23 cellular contexts compared by ENCODE assay signal in the genomic region with DNA sequence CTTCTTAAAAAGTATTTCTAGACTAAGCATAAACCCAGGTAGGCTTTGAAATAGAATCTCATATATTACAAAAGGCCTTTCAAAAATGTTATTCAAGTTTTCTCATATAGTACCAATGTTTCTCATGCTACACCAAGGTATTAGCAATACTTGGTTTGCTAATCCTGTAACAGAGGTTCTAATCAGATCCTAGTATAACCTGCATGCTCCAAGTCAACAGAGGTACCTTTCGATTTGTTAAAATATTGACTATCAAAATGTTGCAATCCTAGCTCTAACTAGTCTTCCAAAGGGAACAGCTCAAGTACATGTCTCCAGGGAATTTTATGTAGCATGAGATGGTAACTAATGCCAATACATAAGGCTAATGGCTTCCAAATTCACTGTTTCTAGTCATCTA.
"Had no signal": no experiment of that assay in that cellular context is flagged by ENCODE, and none has a peak within 500 bp of the region (broad histone marks: within the 10 kb centered on the region; RNA-seq: fewer than 3 reads in every experiment).

No MANE protein-coding gene starts in this region.

- H3K4me1 ChIP-seq: SJCRH30 had no signal

- H3K4me3 ChIP-seq: SJCRH30 had no signal

- H3K27me3 ChIP-seq: SJCRH30 had no signal

- DNase-seq: KBM-7, MV-4-11, NCI-H1048, NCI-H1105, NCI-H1417, NCI-H1436 treated with DMSO at 0.1 percent for 48 hours, NCI-H1694, NCI-H187 treated with DMSO at 0.1 percent for 48 hours, NCI-H2029 treated with DMSO at 0.1 percent for 48 hours, NCI-H2171, NCI-H226, NCI-H446, NCI-H510A, NCI-H524 treated with DMSO at 0.1 percent for 48 hours, NCI-H69, NCI-H774, PC-3, SHP77, SJCRH30 had no signal

- ATAC-seq: Panc1, PC-3, SK-N-SH treated with all-trans-retinoic acid at 6 μM for 48 hours had no signal

- H3K9me3 ChIP-seq: SJCRH30 had no signal

- H3K27ac ChIP-seq: HL-60, RWPE1, SJCRH30 had no signal

- H3K36me3 ChIP-seq: SJCRH30 had no signal
